11 cellular contexts compared by ENCODE assay signal in genomic region chr6:26024651-26025046, GRCh38.
DNase-seq lines count a peak whose midpoint lies in the region; ATAC-seq and TF ChIP-seq lines count a peak whose summit lies in the region.
"Had no signal": no experiment of that assay in that cellular context is flagged by ENCODE, and none has a peak within 500 bp of the region (broad histone marks: within the 10 kb centered on the region; RNA-seq: fewer than 3 reads in every experiment).

No MANE protein-coding gene starts in this region.

- no peaks in the 10 kb centered on the region for H3K36me3 Mint-ChIP-seq in WTC11

- DNase-seq in heart left ventricle (no peak), left cardiac atrium (no peak), WTC11 (ENCODE audit: low spot score) (no peak), thyroid gland (no peak), ovary (no peak)
- no peak for DNase-seq in stimulated activated naive CD8-positive, alpha-beta T cell treated with anti-CD3 and anti-CD28 coated beads, Interleukin-15, Interleukin-2, amounts not matched to agents 100 U/mL and 50 U/mL, for 24 hours
- DNase-seq: AML-193, NCI-H1694 had no signal

- H3K27ac ChIP-seq in heart left ventricle (peak overlapping the region; percentile 84 to 98 (median 94)), iPS-18a (ENCODE audit: low read length) (peak overlapping the region; percentile 0), thyroid gland (peak overlapping the region; percentile 85 to 96 (median 91)), ovary (no peak overlapping the region)

- H3K4me1 Mint-ChIP-seq in WTC11: peaks cover 63% of the 10 kb centered on the region

- H3K9me3 ChIP-seq in heart left ventricle (no peaks in the 10 kb centered on the region), iPS-18a (ENCODE audit: control insufficient read depth, low read depth, low read length) (no peaks in the 10 kb centered on the region), thyroid gland (no peaks in the 10 kb centered on the region), ovary (no peaks in the 10 kb centered on the region)

- H3K9me3 Mint-ChIP-seq in WTC11: peaks cover 1% of the 10 kb centered on the region

- intact Hi-C loops in heart left ventricle (cut with DNase I) (loop anchor here in 6 of 10 donors (5.0 to 10.0 kb wide), 9 partner anchors 173 to 1810 kb away; partner anchors contain the start of genes HMGN4 (in 1 of the 6) and ZNF184 (in 1 of the 6)), left cardiac atrium (cut with DNase I) (no loop called here), thyroid gland (cut with DNase I) (no loop called here), ovary (cut with DNase I) (loop anchor here in 3 of 4 donors (10.0 kb wide), 3 partner anchors 170 to 1790 kb away; a partner anchor contains a TSS)

- no peak for TF ChIP-seq EP300 in ovary (IDR thresholded peaks at IDR 0.05)

- CTCF ChIA-PET in WTC11 (lab: Charles Lee): interaction anchor here (0.6 to 1.1 kb wide), 3 partner anchors 10 to 63 kb away, joined by 3 to 5 read pairs (median 3); partner anchors contain the start of gene HFE

- TF ChIP-seq POLR2A in heart left ventricle (IDR thresholded peaks at IDR 0.05): no peak
- TF ChIP-seq POLR2A in thyroid gland (IDR thresholded peaks at IDR 0.05): no peak
- no peak for TF ChIP-seq POLR2A in ovary (IDR thresholded peaks at IDR 0.05)

- peak overlapping the region; percentile 77; the same call in 1 of the 2 replicates for H3K27ac Mint-ChIP-seq in WTC11

- POLR2A ChIA-PET in WTC11 (lab: Charles Lee): interaction anchor here (0.6 to 11.6 kb wide), 12 partner anchors 11 to 1841 kb away, joined by 3 to 365 read pairs (median 16); a partner anchor contains a TSS

- peak overlapping the region; percentile 99 for H3K9ac ChIP-seq in iPS-18a (ENCODE audit: low read length)
- H3K9ac ChIP-seq: parathyroid adenoma had no signal

- H3K4me3 ChIP-seq in heart left ventricle (no peak overlapping the region), iPS-18a (ENCODE audit: low read length) (no peak overlapping the region), thyroid gland (replicated peaks in 1 of 3) (no peak overlapping the region), ovary (no peak overlapping the region)

- WGBS in heart left ventricle, 4 donors: 96 to 98% (median 97%) methylated on average over 3 of the region's 3 CpGs
- 95% methylated on average over 3 of the region's 3 CpGs for WGBS in thyroid gland, 2 donors
- WGBS in ovary, 3 donors: 92 to 98% (median 94%) methylated on average over 3 of the region's 3 CpGs

- H3K36me3 ChIP-seq in heart left ventricle (no peaks in the 10 kb centered on the region), iPS-18a (ENCODE audit: control insufficient read depth, low read depth, low read length) (no peaks in the 10 kb centered on the region), thyroid gland (no peaks in the 10 kb centered on the region), ovary (no peaks in the 10 kb centered on the region)

- H3K27me3 ChIP-seq in heart left ventricle (no peaks in the 10 kb centered on the region), iPS-18a (ENCODE audit: control insufficient read depth, insufficient read depth, low read length) (no peaks in the 10 kb centered on the region), thyroid gland (no peaks in the 10 kb centered on the region), ovary (no peaks in the 10 kb centered on the region)

- no peak overlapping the region for H3K4me3 Mint-ChIP-seq in WTC11

- H3K4me1 ChIP-seq in heart left ventricle (peaks cover 0 to 42% (median 20%) of the 10 kb centered on the region in 12 donors), iPS-18a (ENCODE audit: control insufficient read depth, low read depth, low read length) (peaks cover 42% of the 10 kb centered on the region), thyroid gland (peaks cover 12 to 19% of the 10 kb centered on the region in 2 donors), ovary (ENCODE audit: insufficient read depth) (peaks cover 4% of the 10 kb centered on the region)

- ATAC-seq in heart left ventricle (no peak), left cardiac atrium (no peak), WTC11 (no peak), HG02870 (IDR thresholded peaks at IDR 0.05; ENCODE audit: unreplicated experiment) (no peak)
- ATAC-seq in stimulated activated naive CD8-positive, alpha-beta T cell treated with anti-CD3 and anti-CD28 coated beads, Interleukin-15, Interleukin-2, amounts not matched to agents 100 U/mL and 50 U/mL, for 24 hours: no peak

- no peak for TF ChIP-seq CTCF in heart left ventricle (IDR thresholded peaks at IDR 0.05)
- no peak for TF ChIP-seq CTCF in WTC11 (IDR thresholded peaks at IDR 0.05)
- no peak for TF ChIP-seq CTCF in thyroid gland (IDR thresholded peaks at IDR 0.05)
- TF ChIP-seq CTCF in ovary (IDR thresholded peaks at IDR 0.05): no peak

- no peaks in the 10 kb centered on the region for H3K27me3 Mint-ChIP-seq in WTC11 (ENCODE audit: low read depth)

TF ChIP-seq in WTC11, 78 proteins besides CTCF, POLR2A, EP300 and RAD21 (continues in another document):
- TF ChIP-seq CBFB (CRISPR knock-in tag; IDR thresholded peaks at IDR 0.05; ENCODE audit: low read depth) (no peak), FOXK1 (CRISPR knock-in tag; IDR thresholded peaks at IDR 0.05) (no peak), FOXP1 (CRISPR knock-in tag; IDR thresholded peaks at IDR 0.05; ENCODE audit: borderline replicate concordance) (no peak), NFYB (CRISPR knock-in tag; conservative IDR thresholded peaks at IDR 0.05; ENCODE audit: low read depth) (no peak), SMAD3 (CRISPR knock-in tag; IDR thresholded peaks at IDR 0.05; ENCODE audit: borderline replicate concordance) (no peak), ARID4B (CRISPR knock-in tag; IDR thresholded peaks at IDR 0.05; ENCODE audit: borderline replicate concordance) (no peak), PRRX2 (CRISPR knock-in tag; IDR thresholded peaks at IDR 0.05) (no peak), JUN (CRISPR knock-in tag; IDR thresholded peaks at IDR 0.05) (no peak), RELA (CRISPR knock-in tag; IDR thresholded peaks at IDR 0.05; ENCODE audit: borderline replicate concordance) (no peak), ZNF121 (CRISPR knock-in tag; IDR thresholded peaks at IDR 0.05) (no peak), JAZF1 (CRISPR knock-in tag; IDR thresholded peaks at IDR 0.05) (no peak), ZNF416 (CRISPR knock-in tag; IDR thresholded peaks at IDR 0.05) (no peak), TEAD1 (CRISPR knock-in tag; IDR thresholded peaks at IDR 0.05) (no peak), CREM (CRISPR knock-in tag; IDR thresholded peaks at IDR 0.05) (no peak), GRHL2 (CRISPR knock-in tag; IDR thresholded peaks at IDR 0.05; ENCODE audit: insufficient replicate concordance, severe bottlenecking) (no peak), GTF2I (CRISPR knock-in tag; conservative IDR thresholded peaks at IDR 0.05) (no peak)
- TF ChIP-seq, protein P1, sequence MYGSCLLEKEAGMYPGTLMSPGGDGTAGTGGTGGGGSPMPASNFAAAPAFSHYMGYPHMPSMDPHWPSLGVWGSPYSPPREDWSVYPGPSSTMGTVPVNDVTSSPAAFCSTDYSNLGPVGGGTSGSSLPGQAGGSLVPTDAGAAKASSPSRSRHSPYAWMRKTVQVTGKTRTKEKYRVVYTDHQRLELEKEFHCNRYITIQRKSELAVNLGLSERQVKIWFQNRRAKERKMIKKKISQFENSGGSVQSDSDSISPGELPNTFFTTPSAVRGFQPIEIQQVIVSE (CRISPR knock-in tag; IDR thresholded peaks at IDR 0.05; ENCODE audit: borderline replicate concordance): no peak

Comparison
In these comparisons a context has a peak if more than half of its experiments do, and no peak if none do; other contexts are left out.
1. intact Hi-C loops: an anchor here in heart left ventricle (5.0 to 10.0 kb wide) and ovary (10.0 kb wide); none called in left cardiac atrium and thyroid gland.
2. H3K27ac ChIP-seq: peak in heart left ventricle (12 of 12), iPS-18a (single experiment) and thyroid gland (3 of 3); none in ovary (0 of 2).